1 cellular context compared by ENCODE assay signal in the genomic region with DNA sequence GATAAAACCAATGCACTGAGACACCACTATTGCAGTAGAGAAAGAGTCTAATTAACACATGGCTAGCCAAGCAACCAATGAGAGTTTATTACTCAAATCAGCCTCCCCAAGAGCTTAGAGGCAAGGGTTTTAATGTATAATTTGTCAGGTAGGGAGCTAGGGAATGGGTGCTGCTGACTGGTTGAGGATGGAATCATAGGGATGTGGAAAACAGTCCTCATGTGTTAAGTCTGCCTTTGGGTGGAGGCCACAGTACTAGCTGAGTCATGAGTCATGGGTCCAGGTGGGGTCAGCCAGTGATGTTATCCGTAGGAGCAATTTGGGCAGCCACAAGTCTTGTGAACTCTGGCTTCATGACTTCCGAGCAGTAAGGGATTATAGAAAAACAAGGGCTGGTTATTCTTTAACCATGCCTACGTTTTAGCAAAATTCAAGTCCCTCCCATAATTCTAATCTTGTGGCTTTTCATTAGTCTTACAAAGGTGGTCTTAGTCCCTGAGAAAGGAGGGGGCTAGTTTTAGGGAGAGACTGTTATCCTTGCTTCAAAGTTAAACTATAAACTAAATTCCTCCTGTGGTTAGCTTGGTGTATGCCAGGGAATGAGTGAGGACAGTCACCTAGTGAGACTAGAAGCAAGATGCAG.
TF ChIP-seq lines count a peak whose summit lies in the region.

No MANE protein-coding gene starts in this region.

TF ChIP-seq in HepG2, 621 proteins besides CTCF, POLR2A, EP300 and RAD21 (continued from another document and continues in another):
- TF ChIP-seq, protein P1, sequence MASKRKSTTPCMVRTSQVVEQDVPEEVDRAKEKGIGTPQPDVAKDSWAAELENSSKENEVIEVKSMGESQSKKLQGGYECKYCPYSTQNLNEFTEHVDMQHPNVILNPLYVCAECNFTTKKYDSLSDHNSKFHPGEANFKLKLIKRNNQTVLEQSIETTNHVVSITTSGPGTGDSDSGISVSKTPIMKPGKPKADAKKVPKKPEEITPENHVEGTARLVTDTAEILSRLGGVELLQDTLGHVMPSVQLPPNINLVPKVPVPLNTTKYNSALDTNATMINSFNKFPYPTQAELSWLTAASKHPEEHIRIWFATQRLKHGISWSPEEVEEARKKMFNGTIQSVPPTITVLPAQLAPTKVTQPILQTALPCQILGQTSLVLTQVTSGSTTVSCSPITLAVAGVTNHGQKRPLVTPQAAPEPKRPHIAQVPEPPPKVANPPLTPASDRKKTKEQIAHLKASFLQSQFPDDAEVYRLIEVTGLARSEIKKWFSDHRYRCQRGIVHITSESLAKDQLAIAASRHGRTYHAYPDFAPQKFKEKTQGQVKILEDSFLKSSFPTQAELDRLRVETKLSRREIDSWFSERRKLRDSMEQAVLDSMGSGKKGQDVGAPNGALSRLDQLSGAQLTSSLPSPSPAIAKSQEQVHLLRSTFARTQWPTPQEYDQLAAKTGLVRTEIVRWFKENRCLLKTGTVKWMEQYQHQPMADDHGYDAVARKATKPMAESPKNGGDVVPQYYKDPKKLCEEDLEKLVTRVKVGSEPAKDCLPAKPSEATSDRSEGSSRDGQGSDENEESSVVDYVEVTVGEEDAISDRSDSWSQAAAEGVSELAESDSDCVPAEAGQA (IDR thresholded peaks at IDR 0.05; ENCODE audit: low read depth): no peak
- TF ChIP-seq, protein P1 (CRISPR knock-in tag; IDR thresholded peaks at IDR 0.05; ENCODE audit: borderline replicate concordance): no peak
- TF ChIP-seq NCOA2 (CRISPR knock-in tag; IDR thresholded peaks at IDR 0.05): peak; percentile 66
- TF ChIP-seq, protein P2, sequence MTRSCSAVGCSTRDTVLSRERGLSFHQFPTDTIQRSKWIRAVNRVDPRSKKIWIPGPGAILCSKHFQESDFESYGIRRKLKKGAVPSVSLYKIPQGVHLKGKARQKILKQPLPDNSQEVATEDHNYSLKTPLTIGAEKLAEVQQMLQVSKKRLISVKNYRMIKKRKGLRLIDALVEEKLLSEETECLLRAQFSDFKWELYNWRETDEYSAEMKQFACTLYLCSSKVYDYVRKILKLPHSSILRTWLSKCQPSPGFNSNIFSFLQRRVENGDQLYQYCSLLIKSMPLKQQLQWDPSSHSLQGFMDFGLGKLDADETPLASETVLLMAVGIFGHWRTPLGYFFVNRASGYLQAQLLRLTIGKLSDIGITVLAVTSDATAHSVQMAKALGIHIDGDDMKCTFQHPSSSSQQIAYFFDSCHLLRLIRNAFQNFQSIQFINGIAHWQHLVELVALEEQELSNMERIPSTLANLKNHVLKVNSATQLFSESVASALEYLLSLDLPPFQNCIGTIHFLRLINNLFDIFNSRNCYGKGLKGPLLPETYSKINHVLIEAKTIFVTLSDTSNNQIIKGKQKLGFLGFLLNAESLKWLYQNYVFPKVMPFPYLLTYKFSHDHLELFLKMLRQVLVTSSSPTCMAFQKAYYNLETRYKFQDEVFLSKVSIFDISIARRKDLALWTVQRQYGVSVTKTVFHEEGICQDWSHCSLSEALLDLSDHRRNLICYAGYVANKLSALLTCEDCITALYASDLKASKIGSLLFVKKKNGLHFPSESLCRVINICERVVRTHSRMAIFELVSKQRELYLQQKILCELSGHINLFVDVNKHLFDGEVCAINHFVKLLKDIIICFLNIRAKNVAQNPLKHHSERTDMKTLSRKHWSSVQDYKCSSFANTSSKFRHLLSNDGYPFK (CRISPR knock-in tag; IDR thresholded peaks at IDR 0.05; ENCODE audit: borderline replicate concordance): no peak
- peak; percentile 62 for TF ChIP-seq TEAD3 (CRISPR knock-in tag; optimal IDR thresholded peaks at IDR 0.05; ENCODE audit: borderline replicate concordance)
- TF ChIP-seq SETDB1 (CRISPR knock-in tag; IDR thresholded peaks at IDR 0.05; ENCODE audit: borderline replicate concordance): peak; percentile 82; the same call in 1 of the 2 replicates
- TF ChIP-seq NR3C1 (CRISPR knock-in tag; IDR thresholded peaks at IDR 0.05): no peak
- TF ChIP-seq ATRX (CRISPR knock-in tag; IDR thresholded peaks at IDR 0.05; ENCODE audit: borderline replicate concordance): no peak
- TF ChIP-seq ZNF441 (CRISPR knock-in tag; IDR thresholded peaks at IDR 0.05; ENCODE audit: borderline replicate concordance): no peak
- TF ChIP-seq, protein P3, sequence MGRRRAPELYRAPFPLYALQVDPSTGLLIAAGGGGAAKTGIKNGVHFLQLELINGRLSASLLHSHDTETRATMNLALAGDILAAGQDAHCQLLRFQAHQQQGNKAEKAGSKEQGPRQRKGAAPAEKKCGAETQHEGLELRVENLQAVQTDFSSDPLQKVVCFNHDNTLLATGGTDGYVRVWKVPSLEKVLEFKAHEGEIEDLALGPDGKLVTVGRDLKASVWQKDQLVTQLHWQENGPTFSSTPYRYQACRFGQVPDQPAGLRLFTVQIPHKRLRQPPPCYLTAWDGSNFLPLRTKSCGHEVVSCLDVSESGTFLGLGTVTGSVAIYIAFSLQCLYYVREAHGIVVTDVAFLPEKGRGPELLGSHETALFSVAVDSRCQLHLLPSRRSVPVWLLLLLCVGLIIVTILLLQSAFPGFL (CRISPR knock-in tag; IDR thresholded peaks at IDR 0.05): no peak
- TF ChIP-seq GTF2F1 (IDR thresholded peaks at IDR 0.05; ENCODE audit: low read length): no peak
- no peak for TF ChIP-seq ZNF552 (CRISPR knock-in tag; IDR thresholded peaks at IDR 0.05; ENCODE audit: borderline replicate concordance)
- TF ChIP-seq, protein P4, sequence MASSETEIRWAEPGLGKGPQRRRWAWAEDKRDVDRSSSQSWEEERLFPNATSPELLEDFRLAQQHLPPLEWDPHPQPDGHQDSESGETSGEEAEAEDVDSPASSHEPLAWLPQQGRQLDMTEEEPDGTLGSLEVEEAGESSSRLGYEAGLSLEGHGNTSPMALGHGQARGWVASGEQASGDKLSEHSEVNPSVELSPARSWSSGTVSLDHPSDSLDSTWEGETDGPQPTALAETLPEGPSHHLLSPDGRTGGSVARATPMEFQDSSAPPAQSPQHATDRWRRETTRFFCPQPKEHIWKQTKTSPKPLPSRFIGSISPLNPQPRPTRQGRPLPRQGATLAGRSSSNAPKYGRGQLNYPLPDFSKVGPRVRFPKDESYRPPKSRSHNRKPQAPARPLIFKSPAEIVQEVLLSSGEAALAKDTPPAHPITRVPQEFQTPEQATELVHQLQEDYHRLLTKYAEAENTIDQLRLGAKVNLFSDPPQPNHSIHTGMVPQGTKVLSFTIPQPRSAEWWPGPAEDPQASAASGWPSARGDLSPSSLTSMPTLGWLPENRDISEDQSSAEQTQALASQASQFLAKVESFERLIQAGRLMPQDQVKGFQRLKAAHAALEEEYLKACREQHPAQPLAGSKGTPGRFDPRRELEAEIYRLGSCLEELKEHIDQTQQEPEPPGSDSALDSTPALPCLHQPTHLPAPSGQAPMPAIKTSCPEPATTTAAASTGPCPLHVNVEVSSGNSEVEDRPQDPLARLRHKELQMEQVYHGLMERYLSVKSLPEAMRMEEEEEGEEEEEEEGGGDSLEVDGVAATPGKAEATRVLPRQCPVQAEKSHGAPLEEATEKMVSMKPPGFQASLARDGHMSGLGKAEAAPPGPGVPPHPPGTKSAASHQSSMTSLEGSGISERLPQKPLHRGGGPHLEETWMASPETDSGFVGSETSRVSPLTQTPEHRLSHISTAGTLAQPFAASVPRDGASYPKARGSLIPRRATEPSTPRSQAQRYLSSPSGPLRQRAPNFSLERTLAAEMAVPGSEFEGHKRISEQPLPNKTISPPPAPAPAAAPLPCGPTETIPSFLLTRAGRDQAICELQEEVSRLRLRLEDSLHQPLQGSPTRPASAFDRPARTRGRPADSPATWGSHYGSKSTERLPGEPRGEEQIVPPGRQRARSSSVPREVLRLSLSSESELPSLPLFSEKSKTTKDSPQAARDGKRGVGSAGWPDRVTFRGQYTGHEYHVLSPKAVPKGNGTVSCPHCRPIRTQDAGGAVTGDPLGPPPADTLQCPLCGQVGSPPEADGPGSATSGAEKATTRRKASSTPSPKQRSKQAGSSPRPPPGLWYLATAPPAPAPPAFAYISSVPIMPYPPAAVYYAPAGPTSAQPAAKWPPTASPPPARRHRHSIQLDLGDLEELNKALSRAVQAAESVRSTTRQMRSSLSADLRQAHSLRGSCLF (CRISPR knock-in tag; IDR thresholded peaks at IDR 0.05; ENCODE audit: borderline replicate concordance): no peak
- TF ChIP-seq KLF11 (CRISPR knock-in tag; IDR thresholded peaks at IDR 0.05): no peak
- TF ChIP-seq SATB2 (CRISPR knock-in tag; IDR thresholded peaks at IDR 0.05): no peak
- peak; percentile 26; the same call in 1 of the 2 replicates for TF ChIP-seq HOXA3 (CRISPR knock-in tag; IDR thresholded peaks at IDR 0.05)
- no peak for TF ChIP-seq KLF16 (CRISPR knock-in tag; IDR thresholded peaks at IDR 0.05)
- peak; percentile 48; the same call in 1 of the 2 replicates for TF ChIP-seq ZNF331 (CRISPR knock-in tag; IDR thresholded peaks at IDR 0.05)
- no peak for TF ChIP-seq SRSF4 (IDR thresholded peaks at IDR 0.05; ENCODE audit: low read depth, low read length, poor library complexity, severe bottlenecking)
- no peak for TF ChIP-seq KAT2B (IDR thresholded peaks at IDR 0.05; ENCODE audit: borderline replicate concordance, low read depth, low read length)
- no peak for TF ChIP-seq MIER2 (CRISPR knock-in tag; IDR thresholded peaks at IDR 0.05)
- no peak for TF ChIP-seq MATR3 (CRISPR knock-in tag; IDR thresholded peaks at IDR 0.05)
- TF ChIP-seq KDM3A (CRISPR knock-in tag; IDR thresholded peaks at IDR 0.05; ENCODE audit: low read depth): no peak
- TF ChIP-seq ZFP90 (CRISPR knock-in tag; IDR thresholded peaks at IDR 0.05; ENCODE audit: borderline replicate concordance): no peak
- TF ChIP-seq HHEX (CRISPR knock-in tag; IDR thresholded peaks at IDR 0.05): no peak
- TF ChIP-seq HIVEP1 (CRISPR knock-in tag; IDR thresholded peaks at IDR 0.05): no peak
- TF ChIP-seq SAFB2 (CRISPR knock-in tag; IDR thresholded peaks at IDR 0.05; ENCODE audit: borderline replicate concordance, low read depth): no peak
- TF ChIP-seq STAG1 (CRISPR knock-in tag; IDR thresholded peaks at IDR 0.05): 0 out of 2 replicates have a peak, but pooled peaks have one; percentile 5
- no peak for TF ChIP-seq ZSCAN22 (CRISPR knock-in tag; IDR thresholded peaks at IDR 0.05)
- no peak for TF ChIP-seq ZNF891 (CRISPR knock-in tag; IDR thresholded peaks at IDR 0.05)
- no peak for TF ChIP-seq ZNF549 (CRISPR knock-in tag; IDR thresholded peaks at IDR 0.05)
- no peak for TF ChIP-seq ADNP (CRISPR knock-in tag; IDR thresholded peaks at IDR 0.05)
- TF ChIP-seq ZNF790 (CRISPR knock-in tag; IDR thresholded peaks at IDR 0.05; ENCODE audit: borderline replicate concordance): no peak
- no peak for TF ChIP-seq WIZ (CRISPR knock-in tag; IDR thresholded peaks at IDR 0.05)
- 0 out of 2 replicates have a peak, but pooled peaks have one; percentile 16 for TF ChIP-seq ZSCAN9 (CRISPR knock-in tag; IDR thresholded peaks at IDR 0.05; ENCODE audit: borderline replicate concordance)
- TF ChIP-seq ZNF367 (CRISPR knock-in tag; IDR thresholded peaks at IDR 0.05; ENCODE audit: borderline replicate concordance): no peak
- TF ChIP-seq SNRNP70 (IDR thresholded peaks at IDR 0.05; ENCODE audit: low read depth, low read length): no peak
- TF ChIP-seq ZNF75D (CRISPR knock-in tag; IDR thresholded peaks at IDR 0.05; ENCODE audit: borderline replicate concordance): no peak
- no peak for TF ChIP-seq PLRG1 (conservative IDR thresholded peaks at IDR 0.05)
- TF ChIP-seq CC2D1A (CRISPR knock-in tag; IDR thresholded peaks at IDR 0.05): no peak
- TF ChIP-seq SRSF1 (optimal IDR thresholded peaks at IDR 0.05; ENCODE audit: low read depth, low read length): no peak
- TF ChIP-seq CREM (IDR thresholded peaks at IDR 0.05): no peak
- TF ChIP-seq CREM (CRISPR knock-in tag; IDR thresholded peaks at IDR 0.05): no peak
- TF ChIP-seq, protein P5, sequence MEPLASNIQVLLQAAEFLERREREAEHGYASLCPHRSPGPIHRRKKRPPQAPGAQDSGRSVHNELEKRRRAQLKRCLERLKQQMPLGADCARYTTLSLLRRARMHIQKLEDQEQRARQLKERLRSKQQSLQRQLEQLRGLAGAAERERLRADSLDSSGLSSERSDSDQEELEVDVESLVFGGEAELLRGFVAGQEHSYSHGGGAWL (CRISPR knock-in tag; IDR thresholded peaks at IDR 0.05): no peak
- no peak; the same call in 1 of the 2 replicates for TF ChIP-seq NR2F2 (IDR thresholded peaks at IDR 0.05; ENCODE audit: borderline replicate concordance, low read depth)
